In the genomic region with DNA sequence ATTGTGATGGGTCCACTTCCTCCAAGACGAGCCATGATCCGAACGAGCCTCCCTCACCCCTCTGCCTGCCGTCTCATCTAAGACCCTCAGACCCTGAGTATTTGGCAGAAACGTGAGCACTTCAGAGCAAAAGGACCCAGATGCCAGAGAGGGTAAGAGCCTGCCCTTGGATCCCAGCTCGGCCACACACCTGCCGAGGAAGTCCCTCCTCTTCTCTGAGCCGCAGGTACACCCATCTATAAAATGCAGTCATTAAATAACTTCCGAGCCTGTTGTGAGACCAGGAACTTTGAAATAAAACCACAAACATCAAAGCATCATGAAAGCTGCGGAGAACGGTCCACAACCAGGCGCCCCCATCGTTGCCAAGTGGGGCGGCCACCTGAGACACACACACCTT, we compare ENCODE assay signal across 17 cellular contexts.
DNase-seq lines count a peak whose midpoint lies in the region; ATAC-seq, FAIRE-seq and TF ChIP-seq lines count a peak whose summit lies in the region.
"Had no signal": no experiment of that assay in that cellular context is flagged by ENCODE, and none has a peak within 500 bp of the region (broad histone marks: within the 10 kb centered on the region; RNA-seq: fewer than 3 reads in every experiment).

No MANE protein-coding gene starts in this region.

- no peak overlapping the region for H3K23ac ChIP-seq in H1 (ENCODE audit: insufficient read length)

- no peak for TF ChIP-seq RAD21 in H1 (IDR thresholded peaks at IDR 0.05 in 1 of 2, conservative IDR thresholded peaks at IDR 0.05 in 1 of 2; ENCODE audit: low read depth in 2 of 2, low read length in 2 of 2)

- no peaks in the 10 kb centered on the region for H3K36me3 Mint-ChIP-seq in neural progenitor cell

- peaks cover 4% of the 10 kb centered on the region for H3K23me2 ChIP-seq in H1 (ENCODE audit: low read depth, low read length)

- H3K27ac Mint-ChIP-seq in neural progenitor cell, result peak overlapping the region; percentile 37
- H3K27ac Mint-ChIP-seq: GM23338 had no signal

- CTCF ChIA-PET in H1 (lab: Charles Lee; ENCODE audit: partially characterized antibody), result no interaction called here

- H3K79me2 ChIP-seq in H1 (ENCODE audit: control insufficient read depth in 1 of 2, insufficient read depth in 2 of 2, low read length in 2 of 2), result no peaks in the 10 kb centered on the region
- H3K79me2 ChIP-seq in neural progenitor cell (ENCODE audit: low read depth), result no peaks in the 10 kb centered on the region

- no peak overlapping the region for H3K14ac ChIP-seq in H1 (ENCODE audit: insufficient read length)

- H3K4ac ChIP-seq in H1 (replicated peaks; ENCODE audit: insufficient read length, low read depth, low read length), result no peak overlapping the region

- intact Hi-C loops in left ventricle myocardium superior (cut with micrococcal nuclease), result no loop called here
- intact Hi-C loops in aorta (cut with DNase I), result no loop called here

- no peak overlapping the region for H2BK20ac ChIP-seq in H1 (ENCODE audit: low read length)

- no peak overlapping the region for H4K5ac ChIP-seq in H1 (ENCODE audit: insufficient read length, low read depth, low read length)

- H3K36me3 ChIP-seq in right atrium auricular region (no peaks in the 10 kb centered on the region), H1 (ENCODE audit: control insufficient read depth in 2 of 4, insufficient read depth in 4 of 4, low read length in 3 of 4) (no peaks in the 10 kb centered on the region; a peak in 1 of 8 replicates), neural progenitor cell (no peaks in the 10 kb centered on the region), aorta (ENCODE audit: control insufficient read depth in 1 of 2, insufficient read depth in 2 of 2, low read length in 1 of 2) (no peaks in the 10 kb centered on the region)
- H3K36me3 ChIP-seq: Peyer's patch had no signal

- peaks cover 5% of the 10 kb centered on the region for H3K9me3 Mint-ChIP-seq in neural progenitor cell
- H3K9me3 Mint-ChIP-seq: GM23338 had no signal

- POLR2A ChIA-PET in H1 (lab: Charles Lee; ENCODE audit: partially characterized antibody), result no interaction called here

- 0 out of 2 replicates have a peak overlapping the region, but pooled peaks have one; percentile 75 for H2BK12ac ChIP-seq in H1 (ENCODE audit: low read depth, low read length)

- H3K4me3 Mint-ChIP-seq in neural progenitor cell, result no peak overlapping the region
- H3K4me3 Mint-ChIP-seq: GM23338 had no signal

- no peak overlapping the region for H2AK5ac ChIP-seq in H1 (ENCODE audit: low read depth, low read length)

- no peaks in the 10 kb centered on the region for H3K4me1 ChIP-seq in right atrium auricular region
- H3K4me1 ChIP-seq in H1 (replicated peaks in 1 of 4; ENCODE audit: control insufficient read depth in 3 of 4, insufficient read depth in 4 of 4, low read length in 3 of 4), result no peaks in the 10 kb centered on the region
- H3K4me1 ChIP-seq in neural progenitor cell, result no peaks in the 10 kb centered on the region
- no peaks in the 10 kb centered on the region for H3K4me1 ChIP-seq in aorta (ENCODE audit: control insufficient read depth in 1 of 2, insufficient read depth in 2 of 2, low read length in 2 of 2)
- H3K4me1 ChIP-seq: Peyer's patch had no signal

- H4K91ac ChIP-seq in H1 (replicated peaks; ENCODE audit: insufficient read length, low read length), result no peak overlapping the region

- H3K4me2 ChIP-seq in H1 (ENCODE audit: insufficient read depth in 1 of 2, low read depth in 2 of 2, low read length in 2 of 2), result no peak overlapping the region
- H3K4me2 ChIP-seq in neural progenitor cell, result no peak overlapping the region
- H3K4me2 ChIP-seq: GM23338 had no signal

- no peak overlapping the region for H3K9ac ChIP-seq in H1 (replicated peaks in 1 of 4; ENCODE audit: extremely low read depth in 1 of 4, low read depth in 3 of 4, low read length in 3 of 4)
- no peak overlapping the region for H3K9ac ChIP-seq in neural progenitor cell

- H3K27me3 Mint-ChIP-seq in neural progenitor cell (ENCODE audit: insufficient read depth, low read depth), result peaks cover 12% of the 10 kb centered on the region

- ATAC-seq in left ventricle myocardium superior (no peak), aorta (ENCODE audit: low FRiP score) (no peak), HG03139 (IDR thresholded peaks at IDR 0.05; ENCODE audit: unreplicated experiment) (no peak)
- ATAC-seq: GM23338, HCT116 had no signal

- H3K18ac ChIP-seq in H1 (ENCODE audit: extremely low read depth, low read length), result no peak overlapping the region

- H4K20me1 ChIP-seq in H1 (replicated peaks in 1 of 2; ENCODE audit: control insufficient read depth in 1 of 2, insufficient read depth in 2 of 2, low read length in 2 of 2), result peaks cover 0 to 7% of the 10 kb centered on the region in 2 experiments
- no peaks in the 10 kb centered on the region for H4K20me1 ChIP-seq in neural progenitor cell (ENCODE audit: low read depth)

- H3K4me3 ChIP-seq in right atrium auricular region (no peak overlapping the region), H1 (ENCODE audit: extremely low read depth in 1 of 4, insufficient read depth in 2 of 4, low read depth in 3 of 4, low read length in 4 of 4) (no peak overlapping the region), neural progenitor cell (no peak overlapping the region), aorta (ENCODE audit: low read length in 2 of 2) (no peak overlapping the region)
- H3K4me3 ChIP-seq: GM23338, Peyer's patch had no signal

- H2BK15ac ChIP-seq in H1 (ENCODE audit: low read length), result no peak overlapping the region

- H3K27me3 ChIP-seq in right atrium auricular region (no peaks in the 10 kb centered on the region), H1 (replicated peaks in 1 of 4; ENCODE audit: control insufficient read depth in 3 of 4, extremely low read depth in 1 of 4, insufficient read depth in 3 of 4, low read length in 3 of 4) (no peaks in the 10 kb centered on the region; a peak in 1 of 7 replicates), neural progenitor cell (no peaks in the 10 kb centered on the region), aorta (ENCODE audit: control insufficient read depth in 1 of 2, insufficient read depth in 2 of 2, low read length in 1 of 2) (no peaks in the 10 kb centered on the region)
- H3K27me3 ChIP-seq: Peyer's patch had no signal

- DNase-seq in left ventricle myocardium superior (peak; percentile 14), right atrium auricular region (ENCODE audit: low spot score) (no peak), H1 (ENCODE audit: low read depth in 1 of 2, low spot score in 2 of 2) (no peak), neural progenitor cell (ENCODE audit: low spot score) (no peak), aorta (peak; percentile 35 to 36), iPS-NIHi11 (ENCODE audit: low spot score) (no peak)
- DNase-seq: C1 segment of cervical spinal cord, DMS79, NCI-H1105, NCI-H2081, NCI-H446 treated with DMSO at 0.1 percent for 48 hours, NCI-H69 had no signal

- H3K27ac ChIP-seq in right atrium auricular region (no peak overlapping the region), H1 (ENCODE audit: low read depth, low read length) (no peak overlapping the region), neural progenitor cell (no peak overlapping the region), aorta (ENCODE audit: low read depth in 1 of 2, low read length in 2 of 2) (no peak overlapping the region)
- H3K27ac ChIP-seq: Peyer's patch had no signal

- TF ChIP-seq POLR2A in H1 (IDR thresholded peaks at IDR 0.05; ENCODE audit: control extremely low read depth in 1 of 2, low read depth in 2 of 2, low read length in 2 of 2), result no peak

- no peaks in the 10 kb centered on the region for H3K4me1 Mint-ChIP-seq in neural progenitor cell
- H3K4me1 Mint-ChIP-seq: GM23338 had no signal

- TF ChIP-seq CTCF in right atrium auricular region (IDR thresholded peaks at IDR 0.05), result no peak
- TF ChIP-seq CTCF in H1 (IDR thresholded peaks at IDR 0.05; ENCODE audit: control extremely low read depth in 1 of 3, insufficient read depth in 1 of 3, low read depth in 1 of 3, low read length in 3 of 3), result no peak
- no peak for TF ChIP-seq CTCF in neural progenitor cell (IDR thresholded peaks at IDR 0.05)

- no peak for TF ChIP-seq EP300 in H1 (IDR thresholded peaks at IDR 0.05; ENCODE audit: borderline replicate concordance in 1 of 2, low read depth in 2 of 2, low read length in 2 of 2)

- H4K8ac ChIP-seq in H1 (ENCODE audit: extremely low read depth, insufficient read depth, low read length), result no peak overlapping the region

- H2BK5ac ChIP-seq in H1 (ENCODE audit: low read depth, low read length), result no peak overlapping the region

- no peak overlapping the region for H3K56ac ChIP-seq in H1 (replicated peaks; ENCODE audit: insufficient read length, low read depth, low read length)

- no peaks in the 10 kb centered on the region for H3K79me1 ChIP-seq in H1 (ENCODE audit: low read depth, low read length)

- no peak for FAIRE-seq in H1 (lab: Jason Lieb, UNC)
- FAIRE-seq: D721Med had no signal

- H2BK120ac ChIP-seq in H1 (replicated peaks; ENCODE audit: low read depth, low read length), result no peak overlapping the region

- WGBS in H1 (ENCODE audit: extremely low coverage in 1 of 2, insufficient coverage in 1 of 2, insufficient read length in 1 of 2, insufficient replicate concordance in 2 of 2, low coverage in 1 of 2, low lambda C conversion rate in 2 of 2, missing lambda C conversion rate in 1 of 2), 2 experiments, result 88% methylated on average over 14 of the region's 14 CpGs; no CpG with 5 or more reads in 1 of the 2 experiments
- 88 to 93% methylated on average over 14 of the region's 14 CpGs for WGBS in aorta, 2 donors

- no peaks in the 10 kb centered on the region for H3F3A ChIP-seq in neural progenitor cell (ENCODE audit: low read depth)

- H2AFZ ChIP-seq in H1 (ENCODE audit: low read length), result no peak overlapping the region
- H2AFZ ChIP-seq in neural progenitor cell (replicated peaks), result no peak overlapping the region
- H2AFZ ChIP-seq: GM23338 had no signal

- H3K9me3 ChIP-seq in right atrium auricular region (no peaks in the 10 kb centered on the region), H1 (ENCODE audit: insufficient read depth in 2 of 2, low read depth in 1 of 2, low read length in 1 of 2) (no peaks in the 10 kb centered on the region), neural progenitor cell (ENCODE audit: low read depth) (no peaks in the 10 kb centered on the region), aorta (ENCODE audit: control insufficient read depth, low read length) (no peaks in the 10 kb centered on the region)
- H3K9me3 ChIP-seq: Peyer's patch had no signal

TF ChIP-seq in H1, 55 proteins besides CTCF, POLR2A, EP300 and RAD21 (continues in another document):
- TF ChIP-seq TAF7 (optimal IDR thresholded peaks at IDR 0.05; ENCODE audit: borderline replicate concordance, low read depth, low read length), result no peak
- TF ChIP-seq RBBP5 (IDR thresholded peaks at IDR 0.05; ENCODE audit: borderline replicate concordance, low read depth, low read length), result no peak
- no peak for TF ChIP-seq POLR2AphosphoS5 (IDR thresholded peaks at IDR 0.05; ENCODE audit: low read depth, low read length)
- no peak for TF ChIP-seq POU5F1 (IDR thresholded peaks at IDR 0.05; ENCODE audit: low read depth, low read length)
- no peak for TF ChIP-seq EZH2 (IDR thresholded peaks at IDR 0.05; ENCODE audit: low read depth, low read length, severe bottlenecking)

Comparison
In these comparisons a context has a peak if more than half of its experiments do, and no peak if none do; other contexts are left out.
1. DNase-seq: peak in left ventricle myocardium superior (single experiment) and aorta (2 of 2); none in right atrium auricular region (single experiment), H1 (0 of 2), neural progenitor cell (single experiment) and iPS-NIHi11 (single experiment).